ENCODE assay signal across 8 cellular contexts in genomic region chr10:97640174-97640867, GRCh38. TPM values are rescaled to one million over a fixed set of nuclear protein-coding genes. Genes with fewer than 3 reads are reported as not detected.
A peak's percentile ranks its signal among the peaks of the same experiment; 100 is the strongest.
DNase-seq lines count a peak whose midpoint lies in the region; ATAC-seq and TF ChIP-seq lines count a peak whose summit lies in the region.

Gene PI4K2A (plus strand): TSS chr10:97640671. CDS start chr10:97640743, 72 bp downstream.

- intact Hi-C loops in PC-3 (cut with micrococcal nuclease), result no loop called here

- no peaks in the 10 kb centered on the region for H3K9me3 ChIP-seq in PC-3 (ENCODE audit: low read length)

- H3K4me3 ChIP-seq in Jurkat, Clone E6-1 (ENCODE audit: low read length), result peak within 1 kb of the TSS; percentile 79
- peak within 1 kb of the TSS; percentile 93 for H3K4me3 ChIP-seq in PC-3 (ENCODE audit: low read length)
- H3K4me3 ChIP-seq in epithelial cell of proximal tubule (ENCODE audit: low read depth, low read length), result peak within 1 kb of the TSS; percentile 84

- no peak within 1 kb of the TSS for H3K27ac ChIP-seq in PC-3 (ENCODE audit: low read length)

- peak within 1 kb of the TSS; percentile 88 for H3K4me2 ChIP-seq in PC-3 (ENCODE audit: low read length)

- peaks cover 12% of the 10 kb centered on the region for H3K4me1 ChIP-seq in PC-3 (ENCODE audit: insufficient read depth, low read length)

- no peaks in the 10 kb centered on the region for H3K27me3 ChIP-seq in PC-3 (ENCODE audit: low read length)

- DNase-seq in DMS53 (lab: John Stamatoyannopoulos, UW), result peak; percentile 100
- peak; percentile 99 for DNase-seq in Jurkat, Clone E6-1 (ENCODE audit: low read depth, low spot score)
- DNase-seq in PC-3, result peak; percentile 98
- peak; percentile 98 for DNase-seq in activated T-cell treated with anti-CD3 and anti-CD28 coated beads for 4 hours
- peak; percentile 91 for DNase-seq in epithelial cell of proximal tubule (ENCODE audit: low read depth)
- DNase-seq in mucosa of gallbladder (ENCODE audit: low spot score), result peak; percentile 99
- peak; percentile 98 for DNase-seq in stimulated activated CD8-positive, alpha-beta memory T cell treated with anti-CD3 and anti-CD28 coated beads, Interleukin-4, amount 100 ng/mL, for 24 hours (ENCODE audit: low read depth)

- TF ChIP-seq CTCF in PC-3 (conservative IDR thresholded peaks at IDR 0.05; ENCODE audit: low read depth, low read length) (no peak), epithelial cell of proximal tubule (conservative IDR thresholded peaks at IDR 0.05; ENCODE audit: low read depth, low read length) (no peak)

- H3F3A ChIP-seq in PC-3 (ENCODE audit: low read length, unreplicated experiment), result no peaks in the 10 kb centered on the region

- CTCF ChIA-PET in PC-3 (lab: Charles Lee), result no interaction called here

- ATAC-seq in GM21717 (IDR thresholded peaks at IDR 0.05; ENCODE audit: unreplicated experiment) (peak; percentile 97), PC-3 (peak; percentile 96)

- 0 out of 2 replicates have a peak, but pooled peaks cover 5% of the 10 kb centered on the region for H4K20me1 ChIP-seq in PC-3 (ENCODE audit: low read length)

- no TSS peak for BruUV-seq in PC-3 (replicated peaks; lab: Mats Ljungman, UMichigan)

- H3K9ac ChIP-seq in PC-3 (ENCODE audit: low read length), result peak within 1 kb of the TSS; percentile 76

- H2AFZ ChIP-seq in PC-3 (ENCODE audit: low read length), result peak within 1 kb of the TSS; percentile 53

- H3K36me3 ChIP-seq in PC-3 (ENCODE audit: low read depth, low read length), result peaks cover 8% of the 10 kb centered on the region; the same call in 1 of the 2 replicates

- no peaks in the 10 kb centered on the region for H3K9me2 ChIP-seq in PC-3 (replicated peaks; ENCODE audit: low read length)

- POLR2A ChIA-PET in PC-3 (lab: Charles Lee; ENCODE audit: unreplicated experiment), result interaction anchor here (0.6 kb wide), 3 partner anchors 65 to 159 kb away, joined by 3 to 12 read pairs (median 4); no protein-coding TSS in a partner anchor

- H3K79me2 ChIP-seq in PC-3 (ENCODE audit: low read length), result peaks cover 43% of the 10 kb centered on the region

RNA-seq across cellular contexts. Expression of gene PI4K2A, which starts in this region (rescaled TPM):
- 12.4 TPM for polyA plus RNA-seq in Jurkat, Clone E6-1 (2012; ENCODE audit: insufficient read depth, insufficient read length)
- 18.7 and 19.4 TPM in 2 replicates for total RNA-seq in PC-3 (2014; rRNA removed)
- 14.0 and 28.6 TPM in 2 replicates for total RNA-seq in epithelial cell of proximal tubule
- total RNA-seq in mucosa of gallbladder, result 22.3 TPM
